ENCODE assay signal across 2 cellular contexts in genomic region chr16:87464691-87465300, GRCh38.
TF ChIP-seq lines count a peak whose summit lies in the region.

No MANE protein-coding gene starts in this region.

TF ChIP-seq in SK-N-SH, 30 proteins besides CTCF, POLR2A, EP300 and RAD21 (continued from another document):
- TF ChIP-seq CHD2 (IDR thresholded peaks at IDR 0.05; ENCODE audit: low read length, partially characterized antibody) (no peak), FOXM1 (IDR thresholded peaks at IDR 0.05; ENCODE audit: low read depth) (no peak), MAX (IDR thresholded peaks at IDR 0.05; ENCODE audit: low read depth) (peak; percentile 66), USF1 (IDR thresholded peaks at IDR 0.05; ENCODE audit: borderline replicate concordance, low read depth) (peak; percentile 88), REST (IDR thresholded peaks at IDR 0.05; ENCODE audit: low read depth, low read length) (no peak), NRF1 (IDR thresholded peaks at IDR 0.05; ENCODE audit: low read depth, low read length) (no peak), YY1 (IDR thresholded peaks at IDR 0.05; ENCODE audit: low read depth) (no peak), GABPA (IDR thresholded peaks at IDR 0.05; ENCODE audit: low read depth) (no peak; the same call in 1 of the 2 replicates), NFIC (IDR thresholded peaks at IDR 0.05; ENCODE audit: borderline replicate concordance) (no peak), USF2 (IDR thresholded peaks at IDR 0.05; ENCODE audit: borderline replicate concordance, low read depth, low read length) (peak; percentile 26; the same call in 1 of the 2 replicates), TEAD4 (IDR thresholded peaks at IDR 0.05; ENCODE audit: borderline replicate concordance, insufficient read depth) (no peak), MEF2A (IDR thresholded peaks at IDR 0.05; ENCODE audit: borderline replicate concordance, low read depth) (peak; percentile 70; the same call in 1 of the 2 replicates), PBX3 (IDR thresholded peaks at IDR 0.05) (peak; percentile 23; the same call in 1 of the 2 replicates)
TF ChIP-seq in SK-N-SH: peak in this region for 11.

TF ChIP-seq in K562, 482 proteins besides CTCF, POLR2A, EP300 and RAD21 (continued from another document and continues in another):
- TF ChIP-seq HMBOX1 (IDR thresholded peaks at IDR 0.05) (peak; percentile 55; the same call in 1 of the 2 replicates), NBN (IDR thresholded peaks at IDR 0.05; ENCODE audit: low read depth) (peak; percentile 35; the same call in 1 of the 2 replicates), PHF8 (IDR thresholded peaks at IDR 0.05; ENCODE audit: borderline replicate concordance, low read length) (peak; percentile 6; the same call in 1 of the 2 replicates), FOXK2 (conservative IDR thresholded peaks at IDR 0.05 in 1 of 2, IDR thresholded peaks at IDR 0.05 in 1 of 2; ENCODE audit: low read depth in 2 of 2) (peak; percentile 92), KLF6 (CRISPR knock-in tag; IDR thresholded peaks at IDR 0.05; ENCODE audit: borderline replicate concordance) (no peak), HEY1 (CRISPR knock-in tag; IDR thresholded peaks at IDR 0.05; ENCODE audit: borderline replicate concordance) (0 out of 2 replicates have a peak, but pooled peaks have one; percentile 39), NFATC3 (IDR thresholded peaks at IDR 0.05) (peak; percentile 36; the same call in 1 of the 2 replicates), HOMEZ (CRISPR knock-in tag; IDR thresholded peaks at IDR 0.05) (no peak), MEF2D (tag; conservative IDR thresholded peaks at IDR 0.05; ENCODE audit: low read depth) (peak; percentile 90), HDGF (IDR thresholded peaks at IDR 0.05) (peak; percentile 88), TBP (optimal IDR thresholded peaks at IDR 0.05; ENCODE audit: low read depth, low read length) (no peak), RBM22 (IDR thresholded peaks at IDR 0.05; ENCODE audit: low read depth, low read length, poor library complexity, severe bottlenecking) (no peak), CBFA2T2 (conservative IDR thresholded peaks at IDR 0.05) (peak; percentile 60), FOSL1 (tag; conservative IDR thresholded peaks at IDR 0.05) (peak; percentile 97), MITF (IDR thresholded peaks at IDR 0.05) (peak; percentile 56; the same call in 1 of the 2 replicates), XRCC4 (IDR thresholded peaks at IDR 0.05; ENCODE audit: extremely low read depth, insufficient read depth, insufficient read length) (no peak), NR2C2 (CRISPR knock-in tag; IDR thresholded peaks at IDR 0.05) (no peak), NR2C2 (tag; IDR thresholded peaks at IDR 0.05) (peak; percentile 59; the same call in 1 of the 2 replicates), ZBTB40 (IDR thresholded peaks at IDR 0.05) (no peak), ZBTB40 (CRISPR knock-in tag; IDR thresholded peaks at IDR 0.05) (no peak), HDAC1 (IDR thresholded peaks at IDR 0.05) (peak in 1 of 2 experiments; percentile 41; a peak in 2 of 4 replicates), TCF3 (CRISPR knock-in tag; IDR thresholded peaks at IDR 0.05) (peak; percentile 50; the same call in 1 of the 2 replicates), EHMT2 (IDR thresholded peaks at IDR 0.05) (no peak), BHLHE40 (IDR thresholded peaks at IDR 0.05; ENCODE audit: low read length) (peak; percentile 98), ZBTB1 (CRISPR knock-in tag; IDR thresholded peaks at IDR 0.05; ENCODE audit: borderline replicate concordance, low read depth) (no peak), ZBTB8A (IDR thresholded peaks at IDR 0.05; ENCODE audit: partially characterized antibody) (no peak), LEF1 (IDR thresholded peaks at IDR 0.05) (peak; percentile 85), DPF2 (IDR thresholded peaks at IDR 0.05) (0 out of 2 replicates have a peak, but pooled peaks have one; percentile 46), FOXP4 (CRISPR knock-in tag; IDR thresholded peaks at IDR 0.05; ENCODE audit: borderline replicate concordance) (no peak), USF2 (CRISPR knock-in tag; IDR thresholded peaks at IDR 0.05) (peak; percentile 94), VEZF1 (CRISPR knock-in tag; IDR thresholded peaks at IDR 0.05) (0 out of 2 replicates have a peak, but pooled peaks have one; percentile 17), SMAD2 (IDR thresholded peaks at IDR 0.05; ENCODE audit: low read depth, low read length) (no peak), SOX6 (IDR thresholded peaks at IDR 0.05) (peak; percentile 63), MAX (CRISPR knock-in tag; IDR thresholded peaks at IDR 0.05) (peak; percentile 77), ZNF644 (tag; IDR thresholded peaks at IDR 0.05; ENCODE audit: low read depth) (peak; percentile 42; the same call in 1 of the 2 replicates), TOE1 (IDR thresholded peaks at IDR 0.05; ENCODE audit: borderline replicate concordance) (peak; percentile 77), TOE1 (CRISPR knock-in tag; IDR thresholded peaks at IDR 0.05; ENCODE audit: borderline replicate concordance, low read depth) (no peak), ZNF584 (CRISPR knock-in tag; IDR thresholded peaks at IDR 0.05; ENCODE audit: low read depth) (no peak; the same call in 1 of the 2 replicates), KDM5B (IDR thresholded peaks at IDR 0.05; ENCODE audit: insufficient replicate concordance, low read depth, low read length) (peak; percentile 45), TAF9B (IDR thresholded peaks at IDR 0.05; ENCODE audit: partially characterized antibody) (peak; percentile 66), SMARCA4 (IDR thresholded peaks at IDR 0.05) (peak; percentile 59), ELF4 (CRISPR knock-in tag; IDR thresholded peaks at IDR 0.05) (0 out of 2 replicates have a peak, but pooled peaks have one; percentile 54)
